In genomic region chr1:203733009-203733863, GRCh38 we compare ENCODE assay signal across 1 cellular context.
A peak's percentile ranks its signal among the peaks of the same experiment; 100 is the strongest.
TF ChIP-seq lines count a peak whose summit lies in the region.

No MANE protein-coding gene starts in this region.

TF ChIP-seq in K562, 482 proteins besides CTCF, POLR2A, EP300 and RAD21 (continued from another document):
- TF ChIP-seq USF1 (CRISPR knock-in tag; IDR thresholded peaks at IDR 0.05) (peak; percentile 83), KLF1 (tag; IDR thresholded peaks at IDR 0.05) (no peak), MYBL2 (IDR thresholded peaks at IDR 0.05; ENCODE audit: low read depth) (no peak), MYBL2 (CRISPR knock-in tag; IDR thresholded peaks at IDR 0.05; ENCODE audit: borderline replicate concordance) (no peak), MNT (conservative IDR thresholded peaks at IDR 0.05) (peak; percentile 48 to 64; a peak in 3 of 4 replicates), GABPB1 (CRISPR knock-in tag; IDR thresholded peaks at IDR 0.05) (0 out of 2 replicates have a peak, but pooled peaks have one; percentile 4), MYC (IDR thresholded peaks at IDR 0.05; ENCODE audit: low read depth, low read length) (0 out of 2 replicates have a peak, but pooled peaks have one; percentile 32), MYC (CRISPR knock-in tag; IDR thresholded peaks at IDR 0.05; ENCODE audit: borderline replicate concordance, low read depth) (no peak), ZNF717 (CRISPR knock-in tag; IDR thresholded peaks at IDR 0.05) (no peak), CEBPZ (IDR thresholded peaks at IDR 0.05; ENCODE audit: borderline replicate concordance, low read depth, low read length) (no peak), NCOR1 (IDR thresholded peaks at IDR 0.05) (no peak), ZNF316 (IDR thresholded peaks at IDR 0.05) (0 out of 2 replicates have a peak, but pooled peaks have one; percentile 1), ZNF121 (CRISPR knock-in tag; conservative IDR thresholded peaks at IDR 0.05) (0 out of 2 replicates have a peak, but pooled peaks have one; percentile 5), NR2C2 (CRISPR knock-in tag; IDR thresholded peaks at IDR 0.05) (no peak), NR2C2 (tag; IDR thresholded peaks at IDR 0.05) (peak; percentile 55), RHOXF2B (CRISPR knock-in tag; conservative IDR thresholded peaks at IDR 0.05) (no peak), TAF7 (tag; IDR thresholded peaks at IDR 0.05) (no peak), ZNF766 (CRISPR knock-in tag; conservative IDR thresholded peaks at IDR 0.05) (0 out of 2 replicates have a peak, but pooled peaks have one; percentile 53), HINFP (tag; conservative IDR thresholded peaks at IDR 0.05; ENCODE audit: low read depth) (no peak), RCOR1 (IDR thresholded peaks at IDR 0.05; ENCODE audit: borderline replicate concordance in 1 of 2, low read depth in 2 of 2, low read length in 2 of 2) (no peak), CHAMP1 (IDR thresholded peaks at IDR 0.05) (no peak)
